Comparison of ENCODE assay signal across 8 cellular contexts in the genomic region with DNA sequence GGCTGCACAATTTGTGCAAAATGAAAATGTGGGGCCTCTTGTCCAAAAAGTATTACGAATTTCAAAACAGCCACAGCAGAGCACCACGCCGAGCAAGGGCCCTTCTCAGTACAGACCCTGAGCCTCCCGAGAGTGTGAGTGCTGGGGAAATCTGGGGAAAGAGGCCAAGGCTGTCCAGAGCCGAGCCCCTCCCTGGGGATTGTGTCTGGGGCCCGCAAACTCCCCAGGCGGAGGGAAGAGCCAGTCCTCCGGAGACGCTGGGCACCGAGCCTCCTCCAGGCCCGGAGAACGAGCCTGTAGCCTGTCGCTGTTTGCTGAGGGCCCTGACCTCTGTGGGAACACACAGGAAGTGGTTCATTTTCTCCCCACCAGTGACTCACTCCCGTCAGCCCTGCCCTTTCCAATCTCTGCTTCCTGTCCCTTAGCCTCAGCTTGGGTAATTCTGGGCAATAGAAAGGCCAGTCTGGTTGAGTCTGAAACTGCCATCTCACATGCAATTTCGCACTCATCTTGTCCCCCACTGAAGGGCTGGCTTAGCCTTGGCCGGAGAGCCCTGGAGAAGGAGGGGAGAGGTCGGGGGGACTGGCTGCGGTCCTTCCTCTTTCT. TPM values are rescaled to one million over a fixed set of nuclear protein-coding genes. Genes with fewer than 3 reads are reported as not detected.
DNase-seq lines count a peak whose midpoint lies in the region; ATAC-seq and TF ChIP-seq lines count a peak whose summit lies in the region.

No MANE protein-coding gene starts in this region.

- H3K36me3 ChIP-seq in tibial artery = no peaks in the 10 kb centered on the region

- H3K9me3 Mint-ChIP-seq in activated T-cell treated with anti-CD3 and anti-CD28 coated beads, Interleukin-2, amount 50 U/mL, for 4 hours = no peaks in the 10 kb centered on the region
- H3K9me3 Mint-ChIP-seq in osteocyte (ENCODE audit: unreplicated experiment) = no peaks in the 10 kb centered on the region

- DNase-seq in A172 (ENCODE audit: low spot score) (peak; percentile 98), OCI-M1 (lab: John Stamatoyannopoulos, UW) (peak; percentile 79), fibroblast of pulmonary artery (ENCODE audit: low read depth) (peak; percentile 99), osteocyte (ENCODE audit: extremely low spot score, unreplicated experiment) (no peak), tibial artery (peak; percentile 90 to 95)
- DNase-seq in activated T-cell treated with anti-CD3 and anti-CD28 coated beads, Interleukin-2, amount 50 U/mL, for 4 hours = peak; percentile 54

- H3K9me3 ChIP-seq in tibial artery = no peaks in the 10 kb centered on the region

- TF ChIP-seq CTCF in fibroblast of pulmonary artery (IDR thresholded peaks at IDR 0.05; ENCODE audit: low read length, missing control alignments) = no peak
- TF ChIP-seq CTCF in osteocyte (IDR thresholded peaks at IDR 0.05) = no peak
- TF ChIP-seq CTCF in tibial artery (IDR thresholded peaks at IDR 0.05) = no peak

- H3K4me1 ChIP-seq in tibial artery = peaks cover 6 to 30% (median 27%) of the 10 kb centered on the region in 4 donors

- H3K4me3 ChIP-seq in fibroblast of pulmonary artery (replicated peaks; ENCODE audit: low read depth, low read length) = peak overlapping the region; percentile 25
- H3K4me3 ChIP-seq in tibial artery = peak overlapping the region; percentile 23 to 39

- peak overlapping the region; percentile 82 to 94 for H3K27ac ChIP-seq in tibial artery

- H3K27me3 ChIP-seq in tibial artery = no peaks in the 10 kb centered on the region

- peaks cover 2% of the 10 kb centered on the region for H3K36me3 Mint-ChIP-seq in activated T-cell treated with anti-CD3 and anti-CD28 coated beads, Interleukin-2, amount 50 U/mL, for 4 hours (ENCODE audit: insufficient read depth)
- H3K36me3 Mint-ChIP-seq in osteocyte (ENCODE audit: unreplicated experiment) = no peaks in the 10 kb centered on the region

- intact Hi-C loops in tibial artery (cut with DNase I; ENCODE audit: low total_unique reads) = no loop called here

- H3K4me1 Mint-ChIP-seq in activated T-cell treated with anti-CD3 and anti-CD28 coated beads, Interleukin-2, amount 50 U/mL, for 4 hours (ENCODE audit: low read depth) = peaks cover 29% of the 10 kb centered on the region
- H3K4me1 Mint-ChIP-seq in osteocyte (ENCODE audit: unreplicated experiment) = peaks cover 25% of the 10 kb centered on the region

- ATAC-seq in GM18519 (IDR thresholded peaks at IDR 0.05; ENCODE audit: low FRiP score, unreplicated experiment) = peak; percentile 91
- peak; percentile 98 for ATAC-seq in HG02981 (IDR thresholded peaks at IDR 0.05; ENCODE audit: unreplicated experiment)
- peak; percentile 96 to 97 for ATAC-seq in activated T-cell treated with anti-CD3 and anti-CD28 coated beads, Interleukin-2, amount 50 U/mL, for 4 hours

- H3K4me3 Mint-ChIP-seq in activated T-cell treated with anti-CD3 and anti-CD28 coated beads, Interleukin-2, amount 50 U/mL, for 4 hours = peak overlapping the region; percentile 61
- H3K4me3 Mint-ChIP-seq in osteocyte (ENCODE audit: unreplicated experiment) = peak overlapping the region; percentile 43

- H3K27me3 Mint-ChIP-seq in activated T-cell treated with anti-CD3 and anti-CD28 coated beads, Interleukin-2, amount 50 U/mL, for 4 hours (ENCODE audit: low read depth) = no peaks in the 10 kb centered on the region
- no peaks in the 10 kb centered on the region for H3K27me3 Mint-ChIP-seq in osteocyte (ENCODE audit: unreplicated experiment)

- H3K27ac Mint-ChIP-seq in osteocyte (ENCODE audit: unreplicated experiment) = peak overlapping the region; percentile 99

RNA-seq across cellular contexts. Expression of a gene that starts 19.5 kb away (rescaled TPM):
- 16.4 and 22.4 TPM in 2 replicates for total RNA-seq in A172 (2014; rRNA removed; shearing (Covaris generic))
- total RNA-seq in activated T-cell treated with anti-CD3 and anti-CD28 coated beads, Interleukin-2, amount 50 U/mL, for 4 hours = 10 to 100 TPM; 23.7 to 25.7 (median 25.0) TPM
- total RNA-seq in osteocyte = 68.8 and 69.5 TPM in 2 replicates
